15 cellular contexts compared by ENCODE assay signal in the genomic region with DNA sequence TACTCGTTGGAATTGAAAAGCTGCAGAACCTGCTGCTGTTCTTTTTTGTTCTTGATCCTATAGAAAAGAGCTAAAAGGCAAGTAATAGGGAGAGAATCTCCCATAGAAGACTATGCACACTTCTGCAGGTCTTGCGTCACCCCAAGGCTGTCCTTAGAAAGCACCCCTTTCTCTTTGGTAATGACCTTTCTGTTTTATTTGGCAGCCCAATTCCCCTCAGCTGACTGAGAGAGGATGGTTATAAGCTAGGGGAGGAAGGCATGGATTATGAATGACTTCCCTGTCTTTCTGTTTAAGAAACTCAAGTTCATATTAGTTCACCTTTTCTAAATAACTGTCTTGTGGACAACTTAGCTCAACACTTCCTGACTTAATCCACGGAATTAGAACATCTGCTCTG.
DNase-seq lines count a peak whose midpoint lies in the region; ATAC-seq, FAIRE-seq and TF ChIP-seq lines count a peak whose summit lies in the region.
"Had no signal": no experiment of that assay in that cellular context is flagged by ENCODE, and none has a peak within 500 bp of the region (broad histone marks: within the 10 kb centered on the region; RNA-seq: fewer than 3 reads in every experiment).

No MANE protein-coding gene starts in this region.

- H4K12ac ChIP-seq in trophoblast cell (ENCODE audit: low read depth, low read length), result no peak overlapping the region

- no peaks in the 10 kb centered on the region for H3K4me1 Mint-ChIP-seq in naive thymus-derived CD8-positive, alpha-beta T cell
- H3K4me1 Mint-ChIP-seq: CD14-positive monocyte; CD8-positive, alpha-beta memory T cell had no signal

- DNase-seq in NCI-H82 (lab: John Stamatoyannopoulos, UW) (peak; percentile 19), NCI-H82 treated with DMSO at 0.1 percent for 48 hours (lab: John Stamatoyannopoulos, UW; ENCODE audit: unreplicated experiment) (no peak), K562 (ENCODE audit: extremely low read depth in 1 of 4, low spot score in 3 of 4) (no peak), left lobe of liver (ENCODE audit: low spot score) (no peak), trophoblast cell (no peak), HUDEP-2 (lab: John Stamatoyannopoulos, UW; ENCODE audit: unreplicated experiment in 76 of 76) (no peak), SW 1271 (lab: John Stamatoyannopoulos, UW) (no peak)
- no peak for DNase-seq in naive thymus-derived CD8-positive, alpha-beta T cell
- DNase-seq: CD8-positive, alpha-beta memory T cell; DMS53; GF-D8 had no signal

- POLR2A ChIA-PET in K562 (lab: Yijun Ruan, JAX), result interaction anchor here (1.2 kb wide), 1 partner anchor 24 kb away, joined by 4 read pairs; no protein-coding TSS in a partner anchor
- POLR2A ChIA-PET in naive thymus-derived CD8-positive, alpha-beta T cell (lab: Charles Lee), result no interaction called here

- in situ Hi-C loops in K562 (cut with MboI), result no loop called here

- no peaks in the 10 kb centered on the region for H3K36me3 ChIP-seq in K562 (ENCODE audit: control insufficient read depth, insufficient read depth, low read length)
- H3K36me3 ChIP-seq in trophoblast cell (ENCODE audit: control insufficient read depth in 1 of 2, insufficient read depth in 2 of 2, low read length in 2 of 2), result no peaks in the 10 kb centered on the region

- H3K4me2 ChIP-seq in K562 (ENCODE audit: insufficient read depth, low read length), result no peak overlapping the region
- H3K4me2 ChIP-seq in trophoblast cell (ENCODE audit: low read length), result no peak overlapping the region

- intact Hi-C loops in K562 (cut with micrococcal nuclease), result no loop called here

- H3K9ac ChIP-seq in K562 (ENCODE audit: insufficient read depth in 1 of 2, low read depth in 2 of 2, low read length in 2 of 2) (no peak overlapping the region), trophoblast cell (ENCODE audit: low read length) (peak overlapping the region; percentile 9)

- no TSS peak for BruUV-seq in K562 (replicated peaks; lab: Mats Ljungman, UMichigan)

- H3K23ac ChIP-seq in trophoblast cell (ENCODE audit: low read length), result no peak overlapping the region

- H3K18ac ChIP-seq in trophoblast cell (ENCODE audit: low read length), result no peak overlapping the region

- no peak for TF ChIP-seq EP300 in K562 (IDR thresholded peaks at IDR 0.05; ENCODE audit: low read length)

- TF ChIP-seq POLR2A in K562 (conservative IDR thresholded peaks at IDR 0.05), result no peak

- H2AFZ ChIP-seq in K562 (ENCODE audit: low read depth, low read length) (no peak overlapping the region), trophoblast cell (ENCODE audit: insufficient read depth, low read length, poor library complexity) (no peak overlapping the region)

- no peaks in the 10 kb centered on the region for H3K36me3 Mint-ChIP-seq in naive thymus-derived CD8-positive, alpha-beta T cell
- H3K36me3 Mint-ChIP-seq: CD14-positive monocyte; CD8-positive, alpha-beta memory T cell had no signal

- no peak overlapping the region for H4K91ac ChIP-seq in trophoblast cell (ENCODE audit: low read depth, low read length)

- H3K9me3 ChIP-seq in K562 (replicated peaks; ENCODE audit: control insufficient read depth, insufficient read depth, low read depth, low read length), result no peaks in the 10 kb centered on the region
- no peaks in the 10 kb centered on the region for H3K9me3 ChIP-seq in trophoblast cell (ENCODE audit: insufficient read depth, low read depth, low read length)

- TF ChIP-seq RAD21 in K562 (CRISPR knock-in tag; conservative IDR thresholded peaks at IDR 0.05 in 1 of 2, IDR thresholded peaks at IDR 0.05 in 1 of 2), result no peak

- no peak overlapping the region for H3K27ac Mint-ChIP-seq in naive thymus-derived CD8-positive, alpha-beta T cell
- H3K27ac Mint-ChIP-seq: CD14-positive monocyte; CD8-positive, alpha-beta memory T cell had no signal

- H3K14ac ChIP-seq in trophoblast cell (ENCODE audit: low read length), result no peak overlapping the region

- no peak overlapping the region for H3K4me3 ChIP-seq in K562
- no peak overlapping the region for H3K4me3 ChIP-seq in trophoblast cell (ENCODE audit: low read depth, low read length)

- peaks cover 2 to 24% (median 10%) of the 10 kb centered on the region in 5 donors for H3K27me3 Mint-ChIP-seq in naive thymus-derived CD8-positive, alpha-beta T cell

- FAIRE-seq in K562 (lab: Jason Lieb, UNC), result no peak
- FAIRE-seq: H54 had no signal

- no peak overlapping the region for H2BK12ac ChIP-seq in trophoblast cell (ENCODE audit: low read length)

- H4K20me1 ChIP-seq in K562 (replicated peaks; ENCODE audit: control insufficient read depth, insufficient read depth, low read length), result no peaks in the 10 kb centered on the region

- no peak overlapping the region for H3K27ac ChIP-seq in K562 (ENCODE audit: extremely low read depth, low read depth, low read length)
- H3K27ac ChIP-seq in trophoblast cell (ENCODE audit: low read depth, low read length), result no peak overlapping the region
- H3K27ac ChIP-seq: 22Rv1 had no signal

- H2AK5ac ChIP-seq in trophoblast cell (ENCODE audit: low read length), result no peak overlapping the region

- no peaks in the 10 kb centered on the region for H3K79me1 ChIP-seq in trophoblast cell (ENCODE audit: low read length)

- H3K9me3 Mint-ChIP-seq in naive thymus-derived CD8-positive, alpha-beta T cell, result no peaks in the 10 kb centered on the region
- H3K9me3 Mint-ChIP-seq: CD8-positive, alpha-beta memory T cell had no signal

- H3K9me1 ChIP-seq in K562 (ENCODE audit: control insufficient read depth, insufficient read depth, low read length), result no peaks in the 10 kb centered on the region

- H3K79me2 ChIP-seq in K562 (ENCODE audit: control insufficient read depth, insufficient read depth, low read length) (no peaks in the 10 kb centered on the region), trophoblast cell (ENCODE audit: control insufficient read depth, insufficient read depth, low read length, poor library complexity) (no peaks in the 10 kb centered on the region)

- H2BK120ac ChIP-seq in trophoblast cell (ENCODE audit: insufficient read depth, low read length, poor library complexity), result no peak overlapping the region

- 3% methylated on average over 3 of the region's 3 CpGs for WGBS in K562 (ENCODE audit: insufficient coverage, low coverage, missing lambda C conversion rate)
- WGBS in trophoblast cell (ENCODE audit: extremely low coverage, insufficient coverage, insufficient read length), result no CpG with 5 or more reads among the region's 3 CpGs

- H4K8ac ChIP-seq in trophoblast cell (ENCODE audit: low read depth, low read length), result no peak overlapping the region

- H3K4me1 ChIP-seq in K562 (replicated peaks in 1 of 2; ENCODE audit: control insufficient read depth in 2 of 2, insufficient read depth in 2 of 2, low read length in 2 of 2) (no peaks in the 10 kb centered on the region), trophoblast cell (ENCODE audit: control insufficient read depth in 1 of 2, insufficient read depth in 2 of 2, low read length in 2 of 2) (no peaks in the 10 kb centered on the region)

- H3K27me3 ChIP-seq in K562 (ENCODE audit: control insufficient read depth in 2 of 2, insufficient read depth in 2 of 2, low read length in 2 of 2), result peaks cover 0 to 3% of the 10 kb centered on the region in 2 experiments; a peak in 1 of 5 replicates
- no peaks in the 10 kb centered on the region for H3K27me3 ChIP-seq in trophoblast cell (ENCODE audit: insufficient read depth, low read length)

- no peak overlapping the region for H3K4me3 Mint-ChIP-seq in naive thymus-derived CD8-positive, alpha-beta T cell
- H3K4me3 Mint-ChIP-seq: CD14-positive monocyte; CD8-positive, alpha-beta memory T cell had no signal

- no peak for ATAC-seq in K562
- peak; percentile 15 for ATAC-seq in left lobe of liver
- ATAC-seq in naive thymus-derived CD8-positive, alpha-beta T cell, result no peak
- ATAC-seq: HCT116 had no signal

- no peak overlapping the region for H3K4ac ChIP-seq in trophoblast cell (ENCODE audit: low read depth, low read length)

- CTCF ChIA-PET in K562 (lab: Yijun Ruan, JAX; ENCODE audit: low intra/inter-chr PET ratio), result no interaction called here

- no peak for TF ChIP-seq CTCF in K562 (IDR thresholded peaks at IDR 0.05 in 2 of 3, conservative IDR thresholded peaks at IDR 0.05 in 1 of 3; ENCODE audit: insufficient read depth in 2 of 3, low read depth in 1 of 3, low read length in 3 of 3)

- no peak overlapping the region for H2BK5ac ChIP-seq in trophoblast cell (ENCODE audit: low read depth, low read length, poor library complexity)

TF ChIP-seq in K562, 482 proteins besides CTCF, POLR2A, EP300 and RAD21:
- TF ChIP-seq, protein P1, sequence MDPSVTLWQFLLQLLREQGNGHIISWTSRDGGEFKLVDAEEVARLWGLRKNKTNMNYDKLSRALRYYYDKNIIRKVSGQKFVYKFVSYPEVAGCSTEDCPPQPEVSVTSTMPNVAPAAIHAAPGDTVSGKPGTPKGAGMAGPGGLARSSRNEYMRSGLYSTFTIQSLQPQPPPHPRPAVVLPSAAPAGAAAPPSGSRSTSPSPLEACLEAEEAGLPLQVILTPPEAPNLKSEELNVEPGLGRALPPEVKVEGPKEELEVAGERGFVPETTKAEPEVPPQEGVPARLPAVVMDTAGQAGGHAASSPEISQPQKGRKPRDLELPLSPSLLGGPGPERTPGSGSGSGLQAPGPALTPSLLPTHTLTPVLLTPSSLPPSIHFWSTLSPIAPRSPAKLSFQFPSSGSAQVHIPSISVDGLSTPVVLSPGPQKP (CRISPR knock-in tag; IDR thresholded peaks at IDR 0.05), result no peak
- TF ChIP-seq, protein P2, sequence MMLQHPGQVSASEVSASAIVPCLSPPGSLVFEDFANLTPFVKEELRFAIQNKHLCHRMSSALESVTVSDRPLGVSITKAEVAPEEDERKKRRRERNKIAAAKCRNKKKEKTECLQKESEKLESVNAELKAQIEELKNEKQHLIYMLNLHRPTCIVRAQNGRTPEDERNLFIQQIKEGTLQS (IDR thresholded peaks at IDR 0.05), result 0 out of 2 replicates have a peak, but pooled peaks have one; percentile 33
- TF ChIP-seq, protein P2 (CRISPR knock-in tag; conservative IDR thresholded peaks at IDR 0.05), result no peak
- TF ChIP-seq ZNF174 (CRISPR knock-in tag; IDR thresholded peaks at IDR 0.05), result no peak
- TF ChIP-seq ATF7 (IDR thresholded peaks at IDR 0.05), result no peak
- no peak for TF ChIP-seq THRAP3 (IDR thresholded peaks at IDR 0.05; ENCODE audit: borderline replicate concordance)
- TF ChIP-seq CEBPG (CRISPR knock-in tag; IDR thresholded peaks at IDR 0.05), result no peak
- TF ChIP-seq CEBPG (tag; conservative IDR thresholded peaks at IDR 0.05 in 1 of 2, IDR thresholded peaks at IDR 0.05 in 1 of 2), result peak in 1 of 2 experiments; percentile 36; a peak in 3 of 4 replicates
- no peak for TF ChIP-seq SRSF1 (IDR thresholded peaks at IDR 0.05; ENCODE audit: low read depth, low read length)
